ENCODE assay signal across 11 cellular contexts in the genomic region with DNA sequence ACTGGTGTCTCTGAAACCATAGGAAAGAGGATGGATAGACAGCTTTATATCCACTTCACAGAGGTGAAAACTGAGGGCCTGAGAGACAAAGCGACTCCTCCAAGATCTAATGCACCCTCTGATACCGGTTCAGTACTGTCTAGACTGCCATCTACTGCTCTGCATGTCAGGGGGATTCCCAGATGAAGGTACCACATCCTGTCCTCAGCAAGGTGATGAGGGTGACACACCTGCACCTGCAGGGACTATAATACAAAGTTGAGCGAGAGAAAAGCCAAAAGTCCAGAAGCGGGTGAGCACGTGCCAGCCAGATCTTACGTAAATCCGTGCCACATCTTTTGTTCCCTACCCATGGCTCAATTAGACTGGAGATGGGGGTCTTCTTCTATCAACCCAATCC. TPM values are rescaled to one million over a fixed set of nuclear protein-coding genes. Genes with fewer than 3 reads are reported as not detected.
DNase-seq lines count a peak whose midpoint lies in the region; ATAC-seq lines count a peak whose summit lies in the region.
"Had no signal": no experiment of that assay in that cellular context is flagged by ENCODE, and none has a peak within 500 bp of the region (broad histone marks: within the 10 kb centered on the region; RNA-seq: fewer than 3 reads in every experiment).

No MANE protein-coding gene starts in this region.

- H3K27me3 ChIP-seq in right cardiac atrium (ENCODE audit: control insufficient read depth, insufficient read depth), result no peaks in the 10 kb centered on the region

- 96% methylated on average over 7 of the region's 7 CpGs for WGBS in right cardiac atrium

- no peaks in the 10 kb centered on the region for H3K9me3 ChIP-seq in right cardiac atrium (ENCODE audit: control insufficient read depth, low read length)

- intact Hi-C loops in right cardiac atrium (cut with DNase I), result no loop called here

- ATAC-seq in HG03469 (IDR thresholded peaks at IDR 0.05; ENCODE audit: unreplicated experiment), result peak; percentile 25
- ATAC-seq in right cardiac atrium, result no peak

- DNase-seq in activated T-cell treated with anti-CD3 and anti-CD28 coated beads for 1 hour (ENCODE audit: low read depth) (peak; percentile 15), EL (no peak), nucleus accumbens (lab: John Stamatoyannopoulos, UW) (no peak), right cardiac atrium (no peak)
- DNase-seq in activated T-cell treated with anti-CD3 and anti-CD28 coated beads, Interleukin-2, amount 50 U/mL, for 48 hours, result no peak
- peak; percentile 22 for DNase-seq in activated gamma-delta T cell treated with anti-CD3 and anti-CD28 coated beads, Interleukin-2, amount 50 U/mL, for 16 hours (ENCODE audit: low read depth)
- DNase-seq in stimulated activated CD8-positive, alpha-beta memory T cell treated with anti-CD3 and anti-CD28 coated beads, Interleukin-7, amount 100 ng/mL, for 4 hours (ENCODE audit: low read depth in 2 of 2), result peak; percentile 30 to 36
- DNase-seq: ACHN, foreskin fibroblast, NCI-H748 treated with DMSO at 0.1 percent for 48 hours had no signal

- no peak overlapping the region for H3K4me3 ChIP-seq in right cardiac atrium (ENCODE audit: low read length)

- no peak overlapping the region for H3K27ac ChIP-seq in right cardiac atrium (ENCODE audit: low read length)

- peaks cover 2% of the 10 kb centered on the region for H3K4me1 ChIP-seq in right cardiac atrium (ENCODE audit: control insufficient read depth, insufficient read depth, low read length)

RNA-seq across cellular contexts. Expression of gene HES1, which starts 32.5 kb away (rescaled TPM):
- total RNA-seq in right cardiac atrium, result 10 to 100 TPM; 22.8 to 59.5 (median 27.8) TPM
- 31.1 TPM for polyA plus RNA-seq in right cardiac atrium

Comparison
In these comparisons a context has a peak if more than half of its experiments do, and no peak if none do; other contexts are left out.
1. DNase-seq: peak in activated T-cell treated with anti-CD3 and anti-CD28 coated beads for 1 hour (single experiment), activated gamma-delta T cell treated with anti-CD3 and anti-CD28 coated beads, Interleukin-2, amount 50 U/mL, for 16 hours (single experiment) and stimulated activated CD8-positive, alpha-beta memory T cell treated with anti-CD3 and anti-CD28 coated beads, Interleukin-7, amount 100 ng/mL, for 4 hours (2 of 2); none in activated T-cell treated with anti-CD3 and anti-CD28 coated beads, Interleukin-2, amount 50 U/mL, for 48 hours (0 of 2), EL (single experiment), nucleus accumbens (0 of 56) and right cardiac atrium (0 of 3).